ENCODE assay signal across 8 cellular contexts in genomic region chr1:206556047-206556747, GRCh38. TPM values are rescaled to one million over a fixed set of nuclear protein-coding genes. Genes with fewer than 3 reads are reported as not detected.
A peak's percentile ranks its signal among the peaks of the same experiment; 100 is the strongest.
DNase-seq lines count a peak whose midpoint lies in the region; ATAC-seq and TF ChIP-seq lines count a peak whose summit lies in the region.

No MANE protein-coding gene starts in this region.

- H3K9me2 ChIP-seq in OCI-LY7 (ENCODE audit: insufficient read depth, low read length) = no peaks in the 10 kb centered on the region

- TF ChIP-seq CTCF in OCI-LY7 (conservative IDR thresholded peaks at IDR 0.05; ENCODE audit: low read length) (no peak), esophagus muscularis mucosa (IDR thresholded peaks at IDR 0.05) (no peak), thoracic aorta (IDR thresholded peaks at IDR 0.05) (no peak)

- H3K4me1 ChIP-seq in OCI-LY7 (ENCODE audit: insufficient read depth, low read length, poor library complexity, severe bottlenecking) (peaks cover 57% of the 10 kb centered on the region), esophagus muscularis mucosa (peaks cover 47 to 71% (median 70%) of the 10 kb centered on the region in 4 donors), thoracic aorta (ENCODE audit: control insufficient read depth in 1 of 2, low read depth in 2 of 2) (peaks cover 8 to 27% of the 10 kb centered on the region in 2 donors)

- H3K4me3 ChIP-seq in OCI-LY7 (ENCODE audit: low read depth, low read length, poor library complexity, severe bottlenecking) = peak overlapping the region; percentile 92
- H3K4me3 ChIP-seq in esophagus muscularis mucosa = peak overlapping the region; percentile 54 to 67 (median 65)
- H3K4me3 ChIP-seq in thoracic aorta = peak overlapping the region; percentile 75

- DNase-seq in activated effector memory CD4-positive, alpha-beta T cell treated with anti-CD3 and anti-CD28 coated beads, Interleukin-2, amount 50 U/mL, for 16 hours = peak; percentile 73
- DNase-seq in activated effector memory CD4-positive, alpha-beta T cell treated with Interleukin-2 at 50 U/mL for 16 hours = no peak
- DNase-seq in OCI-LY7 (ENCODE audit: low spot score) (no peak), esophagus muscularis mucosa (ENCODE audit: extremely low spot score) (no peak), thoracic aorta (ENCODE audit: low spot score) (no peak), kidney glomerular epithelial cell (lab: John Stamatoyannopoulos, UW) (no peak), activated gamma-delta T cell treated with Interleukin-2 at 50 U/mL for 16 hours (no peak), cerebellum (ENCODE audit: low spot score) (no peak)

- no peaks in the 10 kb centered on the region for H4K20me1 ChIP-seq in OCI-LY7 (ENCODE audit: insufficient read depth, low read length)

- no peaks in the 10 kb centered on the region for H3K9me3 ChIP-seq in OCI-LY7 (ENCODE audit: low read length)
- no peaks in the 10 kb centered on the region for H3K9me3 ChIP-seq in esophagus muscularis mucosa
- no peaks in the 10 kb centered on the region for H3K9me3 ChIP-seq in thoracic aorta

- no peaks in the 10 kb centered on the region for H3K27me3 ChIP-seq in esophagus muscularis mucosa
- H3K27me3 ChIP-seq in thoracic aorta (replicated peaks; ENCODE audit: insufficient read depth) = no peaks in the 10 kb centered on the region

- intact Hi-C loops in OCI-LY7 (cut with micrococcal nuclease; ENCODE audit: unreplicated experiment) = loop anchor here (5.0 kb wide), 1 partner anchor 126 kb away; the partner anchor contains the start of gene MAPKAPK2
- intact Hi-C loops in esophagus muscularis mucosa (cut with DNase I) = no loop called here

- POLR2A ChIA-PET in OCI-LY7 (lab: Charles Lee) = interaction anchor here (0.7 to 2.2 kb wide), 13 partner anchors 8 to 512 kb away, joined by 3 to 18 read pairs (median 3); partner anchors contain the start of gene EIF2D

- peaks cover 7% of the 10 kb centered on the region; the same call in 1 of the 2 replicates for H3K79me2 ChIP-seq in OCI-LY7 (ENCODE audit: insufficient read depth, low read depth, low read length)

- WGBS in esophagus muscularis mucosa = 88% methylated on average over 7 of the region's 7 CpGs

- no TSS peak for BruUV-seq in OCI-LY7 (replicated peaks; lab: Mats Ljungman, UMichigan)

- peak overlapping the region; percentile 99 for H3K4me2 ChIP-seq in OCI-LY7 (ENCODE audit: low read length)

- CTCF ChIA-PET in OCI-LY7 (lab: Charles Lee; ENCODE audit: unreplicated experiment) = interaction anchor here (1.9 to 2.2 kb wide), 3 partner anchors 10 to 14 kb away, joined by 4 to 10 read pairs (median 8); no protein-coding TSS in a partner anchor

- peak overlapping the region; percentile 40; the same call in 1 of the 2 replicates for H2AFZ ChIP-seq in OCI-LY7 (ENCODE audit: low read length)

- TF ChIP-seq POLR2A in esophagus muscularis mucosa (IDR thresholded peaks at IDR 0.05; ENCODE audit: low read depth) = no peak

- H3K27ac ChIP-seq in OCI-LY7 (ENCODE audit: low read depth, low read length, poor library complexity, severe bottlenecking) (peak overlapping the region; percentile 72), esophagus muscularis mucosa (replicated peaks in 1 of 4) (peak overlapping the region; percentile 70 to 81 (median 76)), thoracic aorta (no peak overlapping the region)

- H3K36me3 ChIP-seq in OCI-LY7 (ENCODE audit: insufficient read depth, low read length) = no peaks in the 10 kb centered on the region; the same call in 1 of the 2 replicates
- H3K36me3 ChIP-seq in esophagus muscularis mucosa = no peaks in the 10 kb centered on the region
- H3K36me3 ChIP-seq in thoracic aorta = no peaks in the 10 kb centered on the region

- TF ChIP-seq EP300 in esophagus muscularis mucosa (IDR thresholded peaks at IDR 0.05) = no peak

- no peak for ATAC-seq in thoracic aorta (ENCODE audit: insufficient number of reproducible peaks, low FRiP score, low read depth)

RNA-seq across cellular contexts. Expression of gene RASSF5, which starts 48.9 kb away (rescaled TPM):
- total RNA-seq in OCI-LY7 (2014; rRNA removed; shearing (Covaris generic)) = 19.8 and 21.4 TPM in 2 replicates
- total RNA-seq in OCI-LY7 (2022) (25.7 and 30.0 TPM in 2 replicates), esophagus muscularis mucosa (10 to 100 TPM in 3 of 4 donors, 1 to 10 TPM in 1; 6.6 to 23.0 (median 10.5) TPM), thoracic aorta (10 to 100 TPM; 21.7 to 22.8 TPM), cerebellum (2.7 TPM)

RNA-seq across cellular contexts. Expression of gene EIF2D, which starts 56.1 kb away (rescaled TPM):
- 85.4 and 89.3 TPM in 2 replicates for total RNA-seq in OCI-LY7 (2014; rRNA removed; shearing (Covaris generic))
- total RNA-seq in OCI-LY7 (2022) = 68.6 and 72.3 TPM in 2 replicates
- 10 to 100 TPM; 40.3 to 50.0 (median 47.9) TPM for total RNA-seq in esophagus muscularis mucosa
- total RNA-seq in thoracic aorta = 10 to 100 TPM; 40.5 to 41.1 TPM
- 22.5 TPM for total RNA-seq in cerebellum

Comparison
In these comparisons a context has a peak if more than half of its experiments do, and no peak if none do; other contexts are left out.
1. H3K27ac ChIP-seq: peak in OCI-LY7 (single experiment) and esophagus muscularis mucosa (4 of 4); none in thoracic aorta (0 of 2).
2. Peak in every context shown above with its lines, with median percentiles within 50 percentile points of each other: H3K4me3 ChIP-seq.